ENCODE assay signal across 11 cellular contexts in genomic region chr2:230863442-230864121, GRCh38. TPM values are rescaled to one million over a fixed set of nuclear protein-coding genes. Genes with fewer than 3 reads are reported as not detected.
A peak's percentile ranks its signal among the peaks of the same experiment; 100 is the strongest.
DNase-seq lines count a peak whose midpoint lies in the region; ATAC-seq and TF ChIP-seq lines count a peak whose summit lies in the region.
"Had no signal": no experiment of that assay in that cellular context is flagged by ENCODE, and none has a peak within 500 bp of the region (broad histone marks: within the 10 kb centered on the region; RNA-seq: fewer than 3 reads in every experiment).

No MANE protein-coding gene starts in this region.

- DNase-seq in DMS53 (lab: John Stamatoyannopoulos, UW), result peak; percentile 35
- DNase-seq in DMS53 treated with DMSO at 0.1 percent for 48 hours (lab: John Stamatoyannopoulos, UW; ENCODE audit: unreplicated experiment), result no peak
- DNase-seq in HFFc6, result no peak
- DNase-seq in activated naive CD8-positive, alpha-beta T cell treated with anti-CD3 and anti-CD28 coated beads, Interleukin-2, amount 50 U/mL, for 24 hours, result no peak
- no peak for DNase-seq in naive thymus-derived CD4-positive, alpha-beta T cell
- DNase-seq in medulla oblongata (ENCODE audit: extremely low spot score), result no peak
- no peak for DNase-seq in Peyer's patch
- DNase-seq: 8988T, activated gamma-delta T cell treated with Interleukin-2 at 50 U/mL for 16 hours, stomach had no signal

- H3K9me3 Mint-ChIP-seq in HFFc6, result no peaks in the 10 kb centered on the region
- peaks cover 4% of the 10 kb centered on the region for H3K9me3 Mint-ChIP-seq in activated naive CD8-positive, alpha-beta T cell treated with anti-CD3 and anti-CD28 coated beads, Interleukin-2, amount 50 U/mL, for 24 hours
- H3K9me3 Mint-ChIP-seq in naive thymus-derived CD4-positive, alpha-beta T cell, result no peaks in the 10 kb centered on the region

- H3K36me3 ChIP-seq in naive thymus-derived CD4-positive, alpha-beta T cell (ENCODE audit: control insufficient read depth in 2 of 3, insufficient read depth in 3 of 3, low read length in 3 of 3), result peaks cover 0 to 4% (median 0%) of the 10 kb centered on the region in 3 experiments
- H3K36me3 ChIP-seq in Peyer's patch, result no peaks in the 10 kb centered on the region
- H3K36me3 ChIP-seq: stomach had no signal

- TF ChIP-seq POLR2A in Peyer's patch (IDR thresholded peaks at IDR 0.05), result no peak

- H3K27me3 Mint-ChIP-seq in HFFc6 (ENCODE audit: insufficient read depth), result peaks cover 10% of the 10 kb centered on the region
- H3K27me3 Mint-ChIP-seq in activated naive CD8-positive, alpha-beta T cell treated with anti-CD3 and anti-CD28 coated beads, Interleukin-2, amount 50 U/mL, for 24 hours, result peaks cover 8% of the 10 kb centered on the region
- peaks cover 0 to 70% (median 5%) of the 10 kb centered on the region in 5 donors for H3K27me3 Mint-ChIP-seq in naive thymus-derived CD4-positive, alpha-beta T cell

- no peaks in the 10 kb centered on the region for H3K27me3 ChIP-seq in naive thymus-derived CD4-positive, alpha-beta T cell (ENCODE audit: control insufficient read depth in 2 of 2, insufficient read depth in 2 of 2, low read length in 2 of 2)
- H3K27me3 ChIP-seq in Peyer's patch, result no peaks in the 10 kb centered on the region

- POLR2A ChIA-PET in naive thymus-derived CD4-positive, alpha-beta T cell (lab: Charles Lee), result interaction anchor here (0.6 kb wide), 1 partner anchor 16 kb away, joined by 3 read pairs; no protein-coding TSS in a partner anchor

- no peaks in the 10 kb centered on the region for H3K36me3 Mint-ChIP-seq in HFFc6 (ENCODE audit: low read depth)
- H3K36me3 Mint-ChIP-seq in activated naive CD8-positive, alpha-beta T cell treated with anti-CD3 and anti-CD28 coated beads, Interleukin-2, amount 50 U/mL, for 24 hours (ENCODE audit: low read depth), result no peaks in the 10 kb centered on the region
- no peaks in the 10 kb centered on the region for H3K36me3 Mint-ChIP-seq in naive thymus-derived CD4-positive, alpha-beta T cell

- no peaks in the 10 kb centered on the region for H3K9me3 ChIP-seq in naive thymus-derived CD4-positive, alpha-beta T cell (ENCODE audit: control insufficient read depth in 2 of 3, low read length in 3 of 3)
- H3K9me3 ChIP-seq in Peyer's patch, result no peaks in the 10 kb centered on the region
- H3K9me3 ChIP-seq: stomach had no signal

- TF ChIP-seq CTCF in HFFc6 (IDR thresholded peaks at IDR 0.05) (no peak), Peyer's patch (IDR thresholded peaks at IDR 0.05) (no peak)

- H3K4me1 Mint-ChIP-seq in HFFc6 (ENCODE audit: low read depth), result peaks cover 7% of the 10 kb centered on the region
- H3K4me1 Mint-ChIP-seq in activated naive CD8-positive, alpha-beta T cell treated with anti-CD3 and anti-CD28 coated beads, Interleukin-2, amount 50 U/mL, for 24 hours, result peaks cover 61% of the 10 kb centered on the region
- peaks cover 24 to 45% (median 41%) of the 10 kb centered on the region in 7 donors for H3K4me1 Mint-ChIP-seq in naive thymus-derived CD4-positive, alpha-beta T cell

- H3K27ac Mint-ChIP-seq in HFFc6, result no peak overlapping the region
- no peak overlapping the region for H3K27ac Mint-ChIP-seq in activated naive CD8-positive, alpha-beta T cell treated with anti-CD3 and anti-CD28 coated beads, Interleukin-2, amount 50 U/mL, for 24 hours
- peak overlapping the region in 6 of 9 donors; percentile 35 to 90 (median 59) for H3K27ac Mint-ChIP-seq in naive thymus-derived CD4-positive, alpha-beta T cell

- H3K27ac ChIP-seq in naive thymus-derived CD4-positive, alpha-beta T cell (ENCODE audit: low read depth, low read length), result no peak overlapping the region
- no peak overlapping the region for H3K27ac ChIP-seq in Peyer's patch

- peak overlapping the region; percentile 65 for H3K4me3 ChIP-seq in naive thymus-derived CD4-positive, alpha-beta T cell (ENCODE audit: low read length)
- no peak overlapping the region for H3K4me3 ChIP-seq in Peyer's patch

- intact Hi-C loops in naive thymus-derived CD4-positive, alpha-beta T cell (cut with micrococcal nuclease), result loop anchor here in 1 of 2 donors (1.0 to 2.0 kb wide), 6 partner anchors 15 to 193 kb away; partner anchors contain the start of gene PSMD1

- no peak for ATAC-seq in activated naive CD8-positive, alpha-beta T cell treated with anti-CD3 and anti-CD28 coated beads, Interleukin-2, amount 50 U/mL, for 24 hours
- no peak for ATAC-seq in naive thymus-derived CD4-positive, alpha-beta T cell
- no peak for ATAC-seq in HG03196 (IDR thresholded peaks at IDR 0.05; ENCODE audit: unreplicated experiment)

- peaks cover 24 to 27% of the 10 kb centered on the region in 2 donors for H3K4me1 ChIP-seq in naive thymus-derived CD4-positive, alpha-beta T cell (ENCODE audit: control insufficient read depth in 2 of 2, insufficient read depth in 2 of 2, low read length in 2 of 2)
- peaks cover 3 to 36% (median 19%) of the 10 kb centered on the region in 4 donors for H3K4me1 ChIP-seq in Peyer's patch

- peak overlapping the region; percentile 39; the same call in 1 of the 2 replicates for H3K4me3 Mint-ChIP-seq in HFFc6
- peak overlapping the region; percentile 85 for H3K4me3 Mint-ChIP-seq in activated naive CD8-positive, alpha-beta T cell treated with anti-CD3 and anti-CD28 coated beads, Interleukin-2, amount 50 U/mL, for 24 hours
- H3K4me3 Mint-ChIP-seq in naive thymus-derived CD4-positive, alpha-beta T cell, result peak overlapping the region; percentile 59 to 98 (median 93)

- CTCF ChIA-PET in naive thymus-derived CD4-positive, alpha-beta T cell (lab: Charles Lee), result interaction anchor here (0.7 kb wide), 1 partner anchor 124 kb away, joined by 3 read pairs; no protein-coding TSS in a partner anchor

RNA-seq across cellular contexts. Expression of gene ITM2C, which starts 1.2 kb away (rescaled TPM):
- total RNA-seq in HFFc6 (2021; fragmentation: NEBNext Ultra II Directional; extraction: Animal tissue kit (Norgen Biotek cat#: 25700)), result 10 to 100 TPM; 28.1 to 53.8 (median 29.4) TPM
- 10 to 100 TPM in 4 of 5 experiments, 1 to 10 TPM in 1; 7.4 to 27.7 (median 24.7) TPM for total RNA-seq in naive thymus-derived CD4-positive, alpha-beta T cell
- polyA plus RNA-seq in naive thymus-derived CD4-positive, alpha-beta T cell, result 10 to 100 TPM; 36.2 to 37.4 TPM
- total RNA-seq in Peyer's patch, result 100 to 1,000 TPM in 3 of 4 donors, 10 to 100 TPM in 1; 69.3 to 710 (median 610) TPM

Comparison
In these comparisons a context has a peak if more than half of its experiments do, and no peak if none do; other contexts are left out.
1. H3K27ac Mint-ChIP-seq: peak in naive thymus-derived CD4-positive, alpha-beta T cell (6 of 9); none in HFFc6 (single experiment) and activated naive CD8-positive, alpha-beta T cell treated with anti-CD3 and anti-CD28 coated beads, Interleukin-2, amount 50 U/mL, for 24 hours (single experiment).
2. H3K4me3 Mint-ChIP-seq: peak in every context shown above with its lines; median percentile 93 in naive thymus-derived CD4-positive, alpha-beta T cell; 85 in activated naive CD8-positive, alpha-beta T cell treated with anti-CD3 and anti-CD28 coated beads, Interleukin-2, amount 50 U/mL, for 24 hours; 39 in HFFc6.